In the genomic region with DNA sequence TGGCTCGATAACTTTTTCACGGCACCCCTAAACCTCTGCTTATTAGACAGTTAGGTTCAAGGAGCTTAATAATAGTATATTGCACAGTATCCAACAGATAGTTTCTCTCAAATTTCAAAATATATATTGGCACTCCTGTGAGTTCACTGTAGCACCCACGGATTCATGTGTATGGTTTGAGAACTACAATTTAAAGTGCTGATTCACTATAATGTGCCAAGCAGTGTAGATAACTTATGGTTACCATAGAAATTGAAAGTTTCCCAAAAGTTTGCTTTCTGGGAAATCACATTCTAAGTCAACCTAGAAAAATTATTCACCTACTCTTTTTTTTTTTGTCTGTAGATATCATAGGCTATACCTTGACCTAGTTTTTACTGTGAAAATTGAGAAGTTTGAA, we compare ENCODE assay signal across 31 cellular contexts.
"Had no signal": no experiment of that assay in that cellular context is flagged by ENCODE, and none has a peak within 500 bp of the region (broad histone marks: within the 10 kb centered on the region; RNA-seq: fewer than 3 reads in every experiment).

No MANE protein-coding gene starts in this region.

- H3K27me3 ChIP-seq: pancreas, suprapubic skin, tibial artery, upper lobe of right lung had no signal

- H3K4me3 Mint-ChIP-seq: activated CD4-positive, alpha-beta memory T cell treated with anti-CD3 and anti-CD28 coated beads, Interleukin-2, amount 10 ng/mL, durations not matched to agents 7 days and 5 days; activated CD4-positive, alpha-beta T cell treated with anti-CD3 and anti-CD28 coated beads, Interleukin-2, amount 10 ng/mL, durations not matched to agents 7 days and 5 days; activated naive CD4-positive, alpha-beta T cell treated with anti-CD3 and anti-CD28 coated beads, Interleukin-2, amount 50 U/mL, for 24 hours; activated naive CD8-positive, alpha-beta T cell treated with anti-CD3 and anti-CD28 coated beads, Interleukin-2, amount 50 U/mL, for 24 hours; activated T-cell treated with anti-CD3 and anti-CD28 coated beads, Interleukin-2, amount 50 U/mL, for 24 hours; effector memory CD8-positive, alpha-beta T cell; immature natural killer cell; naive thymus-derived CD4-positive, alpha-beta T cell; stimulated activated naive B cell treated with anti-CD40 and anti-IgM and Interleukin-4, amounts not matched to agents 10 μg/mL and 1 μg/mL and 100 μg/mL, for 72 hours; WTC11 had no signal

- H3K4me3 ChIP-seq: pancreas, prostate gland, skin epidermis, suprapubic skin, tibial artery, upper lobe of right lung had no signal

- H3K27ac ChIP-seq: pancreas, prostate gland, skin epidermis, suprapubic skin, tibial artery, upper lobe of right lung had no signal

- FAIRE-seq: bronchial epithelial cell, pancreas had no signal

- H3K27ac Mint-ChIP-seq: activated CD4-positive, alpha-beta memory T cell treated with anti-CD3 and anti-CD28 coated beads, Interleukin-2, amount 10 ng/mL, durations not matched to agents 7 days and 5 days; activated CD4-positive, alpha-beta T cell treated with anti-CD3 and anti-CD28 coated beads, Interleukin-2, amount 10 ng/mL, durations not matched to agents 7 days and 5 days; activated naive CD4-positive, alpha-beta T cell treated with anti-CD3 and anti-CD28 coated beads, Interleukin-2, amount 50 U/mL, for 24 hours; activated naive CD8-positive, alpha-beta T cell treated with anti-CD3 and anti-CD28 coated beads, Interleukin-2, amount 50 U/mL, for 24 hours; activated T-cell treated with anti-CD3 and anti-CD28 coated beads, Interleukin-2, amount 50 U/mL, for 24 hours; effector memory CD8-positive, alpha-beta T cell; immature natural killer cell; naive thymus-derived CD4-positive, alpha-beta T cell; stimulated activated naive B cell treated with anti-CD40 and anti-IgM and Interleukin-4, amounts not matched to agents 10 μg/mL and 1 μg/mL and 100 μg/mL, for 72 hours; WTC11 had no signal

- H3K36me3 ChIP-seq: pancreas, prostate gland, suprapubic skin, tibial artery, upper lobe of right lung had no signal

- ATAC-seq: activated naive CD8-positive, alpha-beta T cell treated with anti-CD3 and anti-CD28 coated beads, Interleukin-2, amount 50 U/mL, for 24 hours; effector memory CD8-positive, alpha-beta T cell; naive thymus-derived CD4-positive, alpha-beta T cell; pancreas; sciatic nerve; stimulated activated naive B cell treated with anti-CD40 and anti-IgM and Interleukin-4, amounts not matched to agents 10 μg/mL and 1 μg/mL and 100 μg/mL, for 72 hours; upper lobe of right lung; WTC11 had no signal

- H3K9me3 Mint-ChIP-seq: activated CD4-positive, alpha-beta memory T cell treated with anti-CD3 and anti-CD28 coated beads, Interleukin-2, amount 10 ng/mL, durations not matched to agents 7 days and 5 days; activated CD4-positive, alpha-beta T cell treated with anti-CD3 and anti-CD28 coated beads, Interleukin-2, amount 10 ng/mL, durations not matched to agents 7 days and 5 days; activated naive CD4-positive, alpha-beta T cell treated with anti-CD3 and anti-CD28 coated beads, Interleukin-2, amount 50 U/mL, for 24 hours; activated naive CD8-positive, alpha-beta T cell treated with anti-CD3 and anti-CD28 coated beads, Interleukin-2, amount 50 U/mL, for 24 hours; activated T-cell treated with anti-CD3 and anti-CD28 coated beads, Interleukin-2, amount 50 U/mL, for 24 hours; effector memory CD8-positive, alpha-beta T cell; immature natural killer cell; naive thymus-derived CD4-positive, alpha-beta T cell; stimulated activated naive B cell treated with anti-CD40 and anti-IgM and Interleukin-4, amounts not matched to agents 10 μg/mL and 1 μg/mL and 100 μg/mL, for 72 hours; WTC11 had no signal

- H3K36me3 Mint-ChIP-seq: activated naive CD4-positive, alpha-beta T cell treated with anti-CD3 and anti-CD28 coated beads, Interleukin-2, amount 50 U/mL, for 24 hours; immature natural killer cell; naive thymus-derived CD4-positive, alpha-beta T cell; stimulated activated naive B cell treated with anti-CD40 and anti-IgM and Interleukin-4, amounts not matched to agents 10 μg/mL and 1 μg/mL and 100 μg/mL, for 72 hours; WTC11 had no signal

- DNase-seq: activated CD4-positive, alpha-beta memory T cell treated with anti-CD3 and anti-CD28 coated beads, Interleukin-2, amount 10 ng/mL, durations not matched to agents 7 days and 5 days; activated CD4-positive, alpha-beta T cell treated with anti-CD3 and anti-CD28 coated beads for 1 hour; activated CD4-positive, alpha-beta T cell treated with anti-CD3 and anti-CD28 coated beads, Interleukin-2, amount 10 ng/mL, durations not matched to agents 7 days and 5 days; activated CD8-positive, alpha-beta memory T cell treated with anti-CD3 and anti-CD28 coated beads, Interleukin-2, amount 50 U/mL, for 48 hours; activated gamma-delta T cell treated with Interleukin-2 at 50 U/mL for 16 hours; activated naive CD8-positive, alpha-beta T cell treated with anti-CD3 and anti-CD28 coated beads, Interleukin-2, amount 50 U/mL, for 24 hours; activated T-cell treated with anti-CD3 and anti-CD28 coated beads, Interleukin-2, amount 50 U/mL, for 24 hours; anterior cingulate cortex; cortex of kidney; effector memory CD8-positive, alpha-beta T cell; erythroblast; head of caudate nucleus; hypothalamus; immature natural killer cell; midbrain; naive thymus-derived CD4-positive, alpha-beta T cell; pancreas; retina; stimulated activated CD4-positive, alpha-beta T cell treated with anti-CD3 and anti-CD28 coated beads, Interleukin-4, amount 100 ng/mL, for 4 hours; stimulated activated CD8-positive, alpha-beta memory T cell treated with anti-CD3 and anti-CD28 coated beads, Interleukin-4, amount 100 ng/mL, for 48 hours; stimulated activated naive B cell treated with anti-CD40 and anti-IgM and Interleukin-4, amounts not matched to agents 10 μg/mL and 1 μg/mL and 100 μg/mL, for 72 hours; T-helper 1 cell; tibial artery; upper lobe of right lung had no signal

- H3K4me1 Mint-ChIP-seq: activated CD4-positive, alpha-beta memory T cell treated with anti-CD3 and anti-CD28 coated beads, Interleukin-2, amount 10 ng/mL, durations not matched to agents 7 days and 5 days; activated CD4-positive, alpha-beta T cell treated with anti-CD3 and anti-CD28 coated beads, Interleukin-2, amount 10 ng/mL, durations not matched to agents 7 days and 5 days; activated naive CD4-positive, alpha-beta T cell treated with anti-CD3 and anti-CD28 coated beads, Interleukin-2, amount 50 U/mL, for 24 hours; activated naive CD8-positive, alpha-beta T cell treated with anti-CD3 and anti-CD28 coated beads, Interleukin-2, amount 50 U/mL, for 24 hours; immature natural killer cell; naive thymus-derived CD4-positive, alpha-beta T cell; stimulated activated naive B cell treated with anti-CD40 and anti-IgM and Interleukin-4, amounts not matched to agents 10 μg/mL and 1 μg/mL and 100 μg/mL, for 72 hours had no signal

- H3K4me1 ChIP-seq: prostate gland, suprapubic skin, upper lobe of right lung had no signal

- H3K9me3 ChIP-seq: pancreas, prostate gland, suprapubic skin, tibial artery, upper lobe of right lung had no signal
